In genomic region chr6:37515712-37516075, GRCh38 we compare ENCODE assay signal across 10 cellular contexts. TPM values are rescaled to one million over a fixed set of nuclear protein-coding genes. Genes with fewer than 3 reads are reported as not detected.
DNase-seq lines count a peak whose midpoint lies in the region; ATAC-seq, FAIRE-seq and TF ChIP-seq lines count a peak whose summit lies in the region.
"Had no signal": no experiment of that assay in that cellular context is flagged by ENCODE, and none has a peak within 500 bp of the region (broad histone marks: within the 10 kb centered on the region; RNA-seq: fewer than 3 reads in every experiment).

No MANE protein-coding gene starts in this region.

- no peaks in the 10 kb centered on the region for H3K9me3 ChIP-seq in OCI-LY3 (ENCODE audit: insufficient read depth, low read length)
- H3K9me3 ChIP-seq in small intestine (ENCODE audit: control insufficient read depth, low read depth): no peaks in the 10 kb centered on the region
- H3K9me3 ChIP-seq: tibial artery had no signal

- H3K79me2 ChIP-seq in OCI-LY3 (ENCODE audit: low read length): no peaks in the 10 kb centered on the region

- no peaks in the 10 kb centered on the region for H4K20me1 ChIP-seq in OCI-LY3 (ENCODE audit: insufficient read depth, low read length)

- no peak for ATAC-seq in GM18511 (IDR thresholded peaks at IDR 0.05; ENCODE audit: unreplicated experiment)

- no peaks in the 10 kb centered on the region for H3K36me3 ChIP-seq in OCI-LY3 (replicated peaks; ENCODE audit: low read depth, low read length)
- H3K36me3 ChIP-seq in small intestine (ENCODE audit: control insufficient read depth in 2 of 2, insufficient read depth in 2 of 2, low read length in 2 of 2): no peaks in the 10 kb centered on the region
- H3K36me3 ChIP-seq: tibial artery, WERI-Rb-1 had no signal

- peak overlapping the region; percentile 48 for H3K4me2 ChIP-seq in OCI-LY3 (ENCODE audit: low read length)

- intact Hi-C loops in dorsolateral prefrontal cortex (cut with DNase I): no loop called here

- H3K27me3 ChIP-seq in OCI-LY3 (ENCODE audit: low read depth, low read length) (peaks cover 17% of the 10 kb centered on the region), dorsolateral prefrontal cortex (no peaks in the 10 kb centered on the region), small intestine (ENCODE audit: control insufficient read depth in 2 of 2, insufficient read depth in 2 of 2, low read length in 2 of 2) (no peaks in the 10 kb centered on the region)

- TF ChIP-seq CTCF in OCI-LY3 (IDR thresholded peaks at IDR 0.05; ENCODE audit: low read depth, low read length): no peak
- no peak for TF ChIP-seq CTCF in dorsolateral prefrontal cortex (IDR thresholded peaks at IDR 0.05 in 54 of 56, conservative IDR thresholded peaks at IDR 0.05 in 2 of 56; ENCODE audit: low read depth in 1 of 56, partially characterized antibody in 56 of 56)

- H3K4me3 ChIP-seq in OCI-LY3 (ENCODE audit: low read length) (peak overlapping the region; percentile 26; the same call in 1 of the 2 replicates), dorsolateral prefrontal cortex (peak overlapping the region in 6 of 59 donors; percentile 1 to 20 (median 10)), small intestine (ENCODE audit: low read depth in 1 of 2, low read length in 2 of 2) (no peak overlapping the region)
- H3K4me3 ChIP-seq: tibial artery had no signal

- no peak overlapping the region; the same call in 1 of the 2 replicates for H2AFZ ChIP-seq in OCI-LY3 (ENCODE audit: low read depth, low read length)

- H3K27ac ChIP-seq in OCI-LY3 (ENCODE audit: low read length) (no peak overlapping the region), dorsolateral prefrontal cortex (peak overlapping the region in 54 of 59 donors; percentile 3 to 89 (median 74)), small intestine (ENCODE audit: low read depth in 1 of 2, low read length in 1 of 2) (peak overlapping the region; percentile 65 to 80)
- H3K27ac ChIP-seq: tibial artery, WERI-Rb-1 had no signal

- no peak overlapping the region for H3K9ac ChIP-seq in OCI-LY3 (ENCODE audit: low read length)

- 38 to 67% (median 39%) methylated on average over 9 of the region's 9 CpGs for WGBS in small intestine, 3 donors

- FAIRE-seq in small intestine (lab: Jason Lieb, UNC): no peak

- DNase-seq in NCI-H345 (lab: John Stamatoyannopoulos, UW): peak; percentile 73
- no peak for DNase-seq in NCI-H345 treated with DMSO at 0.1 percent for 48 hours (lab: John Stamatoyannopoulos, UW; ENCODE audit: unreplicated experiment)
- no peak for DNase-seq in dorsolateral prefrontal cortex
- DNase-seq in small intestine: no peak
- no peak for DNase-seq in NCI-H748 treated with DMSO at 0.1 percent for 48 hours (lab: John Stamatoyannopoulos, UW)
- no peak for DNase-seq in DMS 273 treated with DMSO at 0.1 percent for 48 hours (lab: John Stamatoyannopoulos, UW)
- DNase-seq: tibial artery, WERI-Rb-1 had no signal

- H3K4me1 ChIP-seq in OCI-LY3 (ENCODE audit: low read length) (peaks cover 15% of the 10 kb centered on the region), small intestine (ENCODE audit: control insufficient read depth in 2 of 2, insufficient read depth in 1 of 2, low read depth in 1 of 2, low read length in 1 of 2) (peaks cover 0 to 4% of the 10 kb centered on the region in 2 donors)

RNA-seq across cellular contexts. Expression of gene CCDC167, which starts 16.0 kb away (rescaled TPM):
- total RNA-seq in dorsolateral prefrontal cortex: 10 to 100 TPM in 114 of 120 experiments, 1 to 10 TPM in 6; 4.7 to 37.8 (median 16.6) TPM
- polyA plus RNA-seq in small intestine: 10 to 100 TPM; 25.0 to 54.3 (median 25.7) TPM
